ENCODE assay signal across 19 cellular contexts in the genomic region with DNA sequence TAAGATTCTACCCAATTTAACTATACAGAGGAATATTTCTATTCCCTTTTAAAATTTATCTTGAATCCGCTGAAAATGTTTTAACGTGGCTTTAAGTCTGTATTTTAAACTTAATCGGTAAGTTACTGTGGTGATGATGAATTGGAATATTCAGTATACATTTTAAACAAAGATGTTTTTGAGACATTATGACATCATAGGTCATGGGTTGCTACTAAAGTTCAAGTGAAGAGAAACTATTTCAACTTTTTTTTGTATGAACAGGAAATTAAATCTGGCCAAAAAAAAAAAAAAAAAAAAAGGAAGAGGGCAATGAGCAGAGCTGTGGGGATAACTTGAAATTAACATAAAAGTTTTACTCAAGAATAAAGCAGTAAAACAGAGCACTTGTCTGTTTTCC.
DNase-seq lines count a peak whose midpoint lies in the region; ATAC-seq, FAIRE-seq and TF ChIP-seq lines count a peak whose summit lies in the region.
"Had no signal": no experiment of that assay in that cellular context is flagged by ENCODE, and none has a peak within 500 bp of the region (broad histone marks: within the 10 kb centered on the region; RNA-seq: fewer than 3 reads in every experiment).

No MANE protein-coding gene starts in this region.

- H3K4me3 ChIP-seq in left ventricle myocardium inferior (no peak overlapping the region), right cardiac atrium (ENCODE audit: low read length) (no peak overlapping the region), astrocyte (ENCODE audit: insufficient read depth, low read depth, low read length) (no peak overlapping the region)
- H3K4me3 ChIP-seq: BLaER1 treated with 17β-estradiol and CSF1 and Interleukin-3, amounts not matched to agents 10 nM and 100 nM had no signal

- H3K36me3 ChIP-seq in left ventricle myocardium inferior (no peaks in the 10 kb centered on the region), astrocyte (ENCODE audit: insufficient read depth, low read length) (no peaks in the 10 kb centered on the region)
- H3K36me3 ChIP-seq: BLaER1 treated with 17β-estradiol and CSF1 and Interleukin-3, amounts not matched to agents 10 nM and 100 nM had no signal

- TF ChIP-seq CTCF in left ventricle myocardium inferior (IDR thresholded peaks at IDR 0.05; ENCODE audit: borderline replicate concordance) (no peak), astrocyte (IDR thresholded peaks at IDR 0.05; ENCODE audit: insufficient read depth, low read depth, low read length) (no peak), HFFc6 (IDR thresholded peaks at IDR 0.05) (no peak)

- H2AFZ ChIP-seq in astrocyte (ENCODE audit: low read depth, low read length): no peak overlapping the region

- H3K27me3 ChIP-seq in left ventricle myocardium inferior (ENCODE audit: low read depth): no peaks in the 10 kb centered on the region
- H3K27me3 ChIP-seq in right cardiac atrium (ENCODE audit: control insufficient read depth, insufficient read depth): no peaks in the 10 kb centered on the region
- no peaks in the 10 kb centered on the region for H3K27me3 ChIP-seq in astrocyte (ENCODE audit: insufficient read depth, low read length)
- H3K27me3 ChIP-seq: BLaER1 treated with 17β-estradiol and CSF1 and Interleukin-3, amounts not matched to agents 10 nM and 100 nM had no signal

- H3K27ac ChIP-seq in left ventricle myocardium inferior (replicated peaks) (peak overlapping the region; percentile 82), right cardiac atrium (ENCODE audit: low read length) (no peak overlapping the region), astrocyte (ENCODE audit: low read depth, low read length) (no peak overlapping the region)
- H3K27ac ChIP-seq: BLaER1 treated with 17β-estradiol and CSF1 and Interleukin-3, amounts not matched to agents 10 nM and 100 nM had no signal

- H3K9me3 Mint-ChIP-seq in astrocyte (ENCODE audit: unreplicated experiment) (no peaks in the 10 kb centered on the region), HFFc6 (no peaks in the 10 kb centered on the region)
- H3K9me3 Mint-ChIP-seq: CD8-positive, alpha-beta T cell had no signal

- no peaks in the 10 kb centered on the region for H3K9me3 ChIP-seq in left ventricle myocardium inferior (replicated peaks)
- no peaks in the 10 kb centered on the region for H3K9me3 ChIP-seq in right cardiac atrium (ENCODE audit: control insufficient read depth, low read length)
- H3K9me3 ChIP-seq in astrocyte (ENCODE audit: insufficient read depth, low read depth, low read length): no peaks in the 10 kb centered on the region
- H3K9me3 ChIP-seq: BLaER1 treated with 17β-estradiol and CSF1 and Interleukin-3, amounts not matched to agents 10 nM and 100 nM had no signal

- peaks cover 8% of the 10 kb centered on the region for H4K20me1 ChIP-seq in astrocyte (ENCODE audit: insufficient read depth, low read length)
- H4K20me1 ChIP-seq: BLaER1 treated with 17β-estradiol and CSF1 and Interleukin-3, amounts not matched to agents 10 nM and 100 nM had no signal

- ATAC-seq in right cardiac atrium: no peak
- no peak for ATAC-seq in GM19397 (IDR thresholded peaks at IDR 0.05; ENCODE audit: unreplicated experiment)
- ATAC-seq: CD8-positive, alpha-beta T cell had no signal

- no peak for FAIRE-seq in astrocyte (lab: Jason Lieb, UNC)
- no peak for FAIRE-seq in H54 (lab: Jason Lieb, UNC)
- FAIRE-seq: GM12892 had no signal

- H3K4me2 ChIP-seq in astrocyte (ENCODE audit: low read length): no peak overlapping the region

- DNase-seq in left ventricle myocardium inferior (no peak), right cardiac atrium (no peak), astrocyte (ENCODE audit: low read depth) (no peak), fibroblast of peridontal ligament (ENCODE audit: extremely low read depth) (peak; percentile 28), HFFc6 (no peak), germinal center (ENCODE audit: low spot score) (no peak), H54 (ENCODE audit: insufficient read length, low spot score) (no peak)
- DNase-seq: 8988T; CD8-positive, alpha-beta T cell; MM.1S; NCI-H1092; NCI-H1436 treated with DMSO at 0.1 percent for 48 hours; NCI-H1930; NCI-H510A; NCI-H748 treated with DMSO at 0.1 percent for 48 hours; SIG-M5 had no signal

- H3K4me3 Mint-ChIP-seq in astrocyte (ENCODE audit: unreplicated experiment): peak overlapping the region; percentile 47
- no peak overlapping the region for H3K4me3 Mint-ChIP-seq in HFFc6
- H3K4me3 Mint-ChIP-seq: CD8-positive, alpha-beta T cell had no signal

- H3K36me3 Mint-ChIP-seq in astrocyte (ENCODE audit: low read depth, unreplicated experiment) (no peaks in the 10 kb centered on the region), HFFc6 (ENCODE audit: low read depth) (no peaks in the 10 kb centered on the region)
- H3K36me3 Mint-ChIP-seq: CD8-positive, alpha-beta T cell had no signal

- H3K4me1 ChIP-seq in left ventricle myocardium inferior (peaks cover 99% of the 10 kb centered on the region), right cardiac atrium (ENCODE audit: control insufficient read depth, insufficient read depth, low read length) (peaks cover 10% of the 10 kb centered on the region), astrocyte (ENCODE audit: insufficient read depth, low read length) (peaks cover 22% of the 10 kb centered on the region)

- no peak overlapping the region for H3K9ac ChIP-seq in astrocyte (ENCODE audit: low read length)
- H3K9ac ChIP-seq: BLaER1 treated with 17β-estradiol and CSF1 and Interleukin-3, amounts not matched to agents 10 nM and 100 nM had no signal

- no peaks in the 10 kb centered on the region for H3K27me3 Mint-ChIP-seq in astrocyte (ENCODE audit: low read depth, unreplicated experiment)
- no peaks in the 10 kb centered on the region for H3K27me3 Mint-ChIP-seq in HFFc6 (ENCODE audit: insufficient read depth)

- peaks cover 43% of the 10 kb centered on the region for H3K4me1 Mint-ChIP-seq in astrocyte (ENCODE audit: low read depth, unreplicated experiment)
- peaks cover 54% of the 10 kb centered on the region for H3K4me1 Mint-ChIP-seq in HFFc6 (ENCODE audit: low read depth)

- H3K27ac Mint-ChIP-seq in astrocyte (ENCODE audit: unreplicated experiment) (no peak overlapping the region), HFFc6 (no peak overlapping the region)

- WGBS in right cardiac atrium: 77% methylated on average over 3 of the region's 3 CpGs

- peaks cover 21% of the 10 kb centered on the region for H3K79me2 ChIP-seq in astrocyte (ENCODE audit: insufficient read depth, low read length)

- no peak for TF ChIP-seq POLR2A in H54 (IDR thresholded peaks at IDR 0.05; ENCODE audit: low read depth, low read length)

- intact Hi-C loops in left ventricle myocardium inferior (cut with micrococcal nuclease) (no loop called here), right cardiac atrium (cut with DNase I) (no loop called here)
